Comparison of ENCODE assay signal across 19 cellular contexts in genomic region chr11:100557830-100558611, GRCh38.
DNase-seq lines count a peak whose midpoint lies in the region; ATAC-seq and TF ChIP-seq lines count a peak whose summit lies in the region.
"Had no signal": no experiment of that assay in that cellular context is flagged by ENCODE, and none has a peak within 500 bp of the region (broad histone marks: within the 10 kb centered on the region; RNA-seq: fewer than 3 reads in every experiment).

No MANE protein-coding gene starts in this region.

- H3K4me3 ChIP-seq in left ventricle myocardium inferior = no peak overlapping the region
- H3K4me3 ChIP-seq in heart right ventricle = no peak overlapping the region
- H3K4me3 ChIP-seq in adipocyte (ENCODE audit: low read length) = peak overlapping the region; percentile 24
- no peak overlapping the region for H3K4me3 ChIP-seq in foreskin fibroblast (ENCODE audit: low read depth in 1 of 2, low read length in 2 of 2)
- H3K4me3 ChIP-seq in Caco-2 (ENCODE audit: low read depth, low read length) = no peak overlapping the region
- H3K4me3 ChIP-seq in A673 (ENCODE audit: low read depth, low read length, poor library complexity, severe bottlenecking) = no peak overlapping the region
- H3K4me3 ChIP-seq: coronary artery, heart left ventricle, SJCRH30 had no signal

- TF ChIP-seq CTCF in left ventricle myocardium inferior (IDR thresholded peaks at IDR 0.05; ENCODE audit: borderline replicate concordance) (no peak), heart right ventricle (IDR thresholded peaks at IDR 0.05) (no peak), foreskin fibroblast (IDR thresholded peaks at IDR 0.05; ENCODE audit: low read depth, low read length) (no peak), Caco-2 (IDR thresholded peaks at IDR 0.05; ENCODE audit: insufficient read depth in 1 of 2, low read depth in 1 of 2, low read length in 1 of 2, severe bottlenecking in 1 of 2, unreplicated experiment in 1 of 2) (no peak), A673 (conservative IDR thresholded peaks at IDR 0.05; ENCODE audit: low read depth, low read length) (no peak)

- no peak overlapping the region for H3K4me3 Mint-ChIP-seq in Caco-2 (ENCODE audit: unreplicated experiment)
- no peak overlapping the region for H3K4me3 Mint-ChIP-seq in stimulated activated memory B cell treated with anti-CD40 and anti-IgM and Interleukin-4, amounts not matched to agents 10 μg/mL and 1 μg/mL and 100 μg/mL, for 72 hours
- H3K4me3 Mint-ChIP-seq: CD4-positive, alpha-beta T cell had no signal

- H3K9ac ChIP-seq in adipocyte (ENCODE audit: low read length) = no peak overlapping the region

- no TSS peak for BruUV-seq in Caco-2 (replicated peaks; lab: Mats Ljungman, UMichigan)
- BruUV-seq in A673 (replicated peaks; lab: Mats Ljungman, UMichigan) = no TSS peak

- no peak for DNase-seq in left ventricle myocardium inferior
- no peak for DNase-seq in heart right ventricle
- DNase-seq in adipocyte (ENCODE audit: low read depth) = peak; percentile 15
- DNase-seq in foreskin fibroblast = peak; percentile 3 to 44
- no peak for DNase-seq in nucleus accumbens (lab: John Stamatoyannopoulos, UW)
- DNase-seq in Caco-2 = no peak
- no peak for DNase-seq in A673 (ENCODE audit: low spot score)
- DNase-seq: activated effector memory CD4-positive, alpha-beta T cell treated with Interleukin-2 at 50 U/mL for 16 hours; anterior cingulate cortex; CD4-positive, alpha-beta T cell; heart left ventricle; NCI-H2081; NCI-H524; retina; SJCRH30; stimulated activated naive CD8-positive, alpha-beta T cell treated with anti-CD3 and anti-CD28 coated beads, Interleukin-15, Interleukin-2, amounts not matched to agents 100 U/mL and 50 U/mL, for 24 hours; trophoblast cell had no signal

- ATAC-seq in heart right ventricle = no peak
- no peak for ATAC-seq in stimulated activated memory B cell treated with anti-CD40 and anti-IgM and Interleukin-4, amounts not matched to agents 10 μg/mL and 1 μg/mL and 100 μg/mL, for 72 hours
- ATAC-seq: heart left ventricle; stimulated activated naive CD8-positive, alpha-beta T cell treated with anti-CD3 and anti-CD28 coated beads, Interleukin-15, Interleukin-2, amounts not matched to agents 100 U/mL and 50 U/mL, for 24 hours had no signal

- H3K27me3 Mint-ChIP-seq in Caco-2 (ENCODE audit: insufficient read depth, unreplicated experiment) = no peaks in the 10 kb centered on the region
- peaks cover 13% of the 10 kb centered on the region for H3K27me3 Mint-ChIP-seq in stimulated activated memory B cell treated with anti-CD40 and anti-IgM and Interleukin-4, amounts not matched to agents 10 μg/mL and 1 μg/mL and 100 μg/mL, for 72 hours
- H3K27me3 Mint-ChIP-seq: CD4-positive, alpha-beta T cell had no signal

- H3K27ac Mint-ChIP-seq in Caco-2 (ENCODE audit: unreplicated experiment) = no peak overlapping the region
- H3K27ac Mint-ChIP-seq in stimulated activated memory B cell treated with anti-CD40 and anti-IgM and Interleukin-4, amounts not matched to agents 10 μg/mL and 1 μg/mL and 100 μg/mL, for 72 hours = no peak overlapping the region
- H3K27ac Mint-ChIP-seq: CD4-positive, alpha-beta T cell had no signal

- no peaks in the 10 kb centered on the region for H3K36me3 Mint-ChIP-seq in Caco-2 (ENCODE audit: insufficient read depth, unreplicated experiment)
- H3K36me3 Mint-ChIP-seq in stimulated activated memory B cell treated with anti-CD40 and anti-IgM and Interleukin-4, amounts not matched to agents 10 μg/mL and 1 μg/mL and 100 μg/mL, for 72 hours = no peaks in the 10 kb centered on the region

- no peaks in the 10 kb centered on the region for H3K36me3 ChIP-seq in left ventricle myocardium inferior
- H3K36me3 ChIP-seq in heart right ventricle = no peaks in the 10 kb centered on the region
- no peaks in the 10 kb centered on the region for H3K36me3 ChIP-seq in adipocyte (ENCODE audit: control insufficient read depth, insufficient read depth, low read length, severe bottlenecking)
- H3K36me3 ChIP-seq in Caco-2 (ENCODE audit: control insufficient read depth, insufficient read depth, low read length) = no peaks in the 10 kb centered on the region
- no peaks in the 10 kb centered on the region for H3K36me3 ChIP-seq in A673 (ENCODE audit: insufficient read depth, low read length, poor library complexity, severe bottlenecking)
- H3K36me3 ChIP-seq: heart left ventricle, SJCRH30 had no signal

- no peaks in the 10 kb centered on the region for H3K27me3 ChIP-seq in left ventricle myocardium inferior (ENCODE audit: low read depth)
- peaks cover 0 to under 1% (median 0%) of the 10 kb centered on the region in 7 donors for H3K27me3 ChIP-seq in heart right ventricle
- no peaks in the 10 kb centered on the region for H3K27me3 ChIP-seq in adipocyte (replicated peaks; ENCODE audit: control insufficient read depth, insufficient read depth, low read length)
- H3K27me3 ChIP-seq in Caco-2 (replicated peaks; ENCODE audit: control insufficient read depth, insufficient read depth, low read length) = no peaks in the 10 kb centered on the region
- no peaks in the 10 kb centered on the region for H3K27me3 ChIP-seq in A673 (replicated peaks; ENCODE audit: insufficient read depth, low read depth, low read length, poor library complexity)
- H3K27me3 ChIP-seq: heart left ventricle, SJCRH30 had no signal

- WGBS in heart right ventricle, 2 donors = 65 to 76% methylated on average over 8 of the region's 8 CpGs

- H3K27ac ChIP-seq in left ventricle myocardium inferior (replicated peaks) (peak overlapping the region; percentile 50), heart right ventricle (no peak overlapping the region), A673 (ENCODE audit: low read depth, low read length, poor library complexity, severe bottlenecking) (no peak overlapping the region)
- H3K27ac ChIP-seq: coronary artery, heart left ventricle, SJCRH30 had no signal

- H3K9me3 Mint-ChIP-seq in Caco-2 (ENCODE audit: unreplicated experiment) = no peaks in the 10 kb centered on the region
- no peaks in the 10 kb centered on the region for H3K9me3 Mint-ChIP-seq in stimulated activated memory B cell treated with anti-CD40 and anti-IgM and Interleukin-4, amounts not matched to agents 10 μg/mL and 1 μg/mL and 100 μg/mL, for 72 hours

- CTCF ChIA-PET in Caco-2 (lab: Charles Lee) = no interaction called here
- CTCF ChIA-PET in A673 (lab: Charles Lee) = no interaction called here

- POLR2A ChIA-PET in Caco-2 (lab: Charles Lee) (no interaction called here), A673 (lab: Charles Lee; ENCODE audit: low non-redundant PET) (interaction anchor here (0.6 kb wide), 1 partner anchor 130 kb away, joined by 3 read pairs; no protein-coding TSS in a partner anchor)

- intact Hi-C loops in left ventricle myocardium inferior (cut with micrococcal nuclease) (no loop called here), heart right ventricle (cut with DNase I) (no loop called here), Caco-2 (cut with micrococcal nuclease; ENCODE audit: unreplicated experiment) (no loop called here), A673 (cut with micrococcal nuclease; ENCODE audit: unreplicated experiment) (no loop called here)

- peaks cover 54% of the 10 kb centered on the region for H3K4me1 ChIP-seq in left ventricle myocardium inferior
- peaks cover 0 to 44% (median 22%) of the 10 kb centered on the region in 9 donors for H3K4me1 ChIP-seq in heart right ventricle
- H3K4me1 ChIP-seq in adipocyte (ENCODE audit: control insufficient read depth, insufficient read depth, low read length) = peaks cover 46% of the 10 kb centered on the region
- no peaks in the 10 kb centered on the region for H3K4me1 ChIP-seq in Caco-2
- H3K4me1 ChIP-seq in A673 (ENCODE audit: insufficient read depth, low read length, poor library complexity, severe bottlenecking) = peaks cover 17% of the 10 kb centered on the region
- H3K4me1 ChIP-seq: SJCRH30 had no signal

- no peaks in the 10 kb centered on the region for H3K9me3 ChIP-seq in left ventricle myocardium inferior (replicated peaks)
- no peaks in the 10 kb centered on the region for H3K9me3 ChIP-seq in heart right ventricle
- no peaks in the 10 kb centered on the region for H3K9me3 ChIP-seq in adipocyte (ENCODE audit: control insufficient read depth, low read length)
- no peaks in the 10 kb centered on the region for H3K9me3 ChIP-seq in Caco-2
- H3K9me3 ChIP-seq in A673 (ENCODE audit: low read depth, low read length, poor library complexity, severe bottlenecking) = no peaks in the 10 kb centered on the region
- H3K9me3 ChIP-seq: heart left ventricle, SJCRH30 had no signal

- no peaks in the 10 kb centered on the region for H3K4me1 Mint-ChIP-seq in Caco-2 (ENCODE audit: low read depth, unreplicated experiment)
- H3K4me1 Mint-ChIP-seq in stimulated activated memory B cell treated with anti-CD40 and anti-IgM and Interleukin-4, amounts not matched to agents 10 μg/mL and 1 μg/mL and 100 μg/mL, for 72 hours = no peaks in the 10 kb centered on the region

Comparison
In these comparisons a context has a peak if more than half of its experiments do, and no peak if none do; other contexts are left out.
1. DNase-seq: peak in adipocyte (single experiment) and foreskin fibroblast (2 of 2); none in left ventricle myocardium inferior (single experiment), heart right ventricle (0 of 2), nucleus accumbens (0 of 56), Caco-2 (0 of 2) and A673 (single experiment).